14 cellular contexts compared by ENCODE assay signal in genomic region chr12:108641446-108642268, GRCh38. TPM values are rescaled to one million over a fixed set of nuclear protein-coding genes. Genes with fewer than 3 reads are reported as not detected.
A peak's percentile ranks its signal among the peaks of the same experiment; 100 is the strongest.
DNase-seq lines count a peak whose midpoint lies in the region; ATAC-seq and TF ChIP-seq lines count a peak whose summit lies in the region.
"Had no signal": no experiment of that assay in that cellular context is flagged by ENCODE, and none has a peak within 500 bp of the region (broad histone marks: within the 10 kb centered on the region; RNA-seq: fewer than 3 reads in every experiment).

No MANE protein-coding gene starts in this region.

- H3K27me3 ChIP-seq in BLaER1 (no peaks in the 10 kb centered on the region), KMS-11 (ENCODE audit: insufficient read depth, low read depth) (no peaks in the 10 kb centered on the region)
- H3K27me3 ChIP-seq: colonic mucosa, ovary had no signal

- peak overlapping the region; percentile 0 to 27 (median 19) for H3K4me3 Mint-ChIP-seq in nephron
- H3K4me3 Mint-ChIP-seq in activated CD8-positive, alpha-beta memory T cell treated with anti-CD3 and anti-CD28 coated beads, Interleukin-2, amount 10 ng/mL, durations not matched to agents 7 days and 5 days = no peak overlapping the region
- H3K4me3 Mint-ChIP-seq: activated T-cell treated with anti-CD3 and anti-CD28 coated beads, Interleukin-2, amount 50 U/mL, for 72 hours; CD4-positive, CD25-positive, alpha-beta regulatory T cell had no signal

- no peaks in the 10 kb centered on the region for H3K9me3 ChIP-seq in BLaER1
- H3K9me3 ChIP-seq: colonic mucosa, ovary had no signal

- H3K27me3 Mint-ChIP-seq in nephron (ENCODE audit: low read depth) = peaks cover 3% of the 10 kb centered on the region
- H3K27me3 Mint-ChIP-seq in activated CD8-positive, alpha-beta memory T cell treated with anti-CD3 and anti-CD28 coated beads, Interleukin-2, amount 10 ng/mL, durations not matched to agents 7 days and 5 days = no peaks in the 10 kb centered on the region
- H3K27me3 Mint-ChIP-seq: CD4-positive, CD25-positive, alpha-beta regulatory T cell had no signal

- peak overlapping the region; percentile 70 to 91 (median 76) for H3K27ac Mint-ChIP-seq in nephron
- no peak overlapping the region for H3K27ac Mint-ChIP-seq in activated CD8-positive, alpha-beta memory T cell treated with anti-CD3 and anti-CD28 coated beads, Interleukin-2, amount 10 ng/mL, durations not matched to agents 7 days and 5 days
- H3K27ac Mint-ChIP-seq: activated T-cell treated with anti-CD3 and anti-CD28 coated beads, Interleukin-2, amount 50 U/mL, for 72 hours had no signal

- H3K79me2 ChIP-seq in KMS-11 (ENCODE audit: insufficient read depth, low read depth) = peaks cover 7% of the 10 kb centered on the region

- CTCF ChIA-PET in activated CD8-positive, alpha-beta memory T cell treated with anti-CD3 and anti-CD28 coated beads, Interleukin-2, amount 10 ng/mL, durations not matched to agents 7 days and 5 days (lab: Charles Lee) = interaction anchor here (1.0 to 3.1 kb wide), 2 partner anchors 24 to 162 kb away, joined by 3 to 17 read pairs; no protein-coding TSS in a partner anchor

- H3K4me1 ChIP-seq in BLaER1 (peaks cover 100% of the 10 kb centered on the region), KMS-11 (ENCODE audit: low read depth, poor library complexity, severe bottlenecking) (peaks cover 75% of the 10 kb centered on the region)
- H3K4me1 ChIP-seq: colonic mucosa had no signal

- H3K27ac ChIP-seq in BLaER1 (peak overlapping the region; percentile 77), KMS-11 (peak overlapping the region; percentile 31; the same call in 1 of the 2 replicates), caudate nucleus (ENCODE audit: low read depth, low read length) (peak overlapping the region; percentile 52)
- H3K27ac ChIP-seq: colonic mucosa, ovary had no signal

- H3K4me1 Mint-ChIP-seq in nephron = peaks cover 84% of the 10 kb centered on the region
- peaks cover 30% of the 10 kb centered on the region for H3K4me1 Mint-ChIP-seq in activated CD8-positive, alpha-beta memory T cell treated with anti-CD3 and anti-CD28 coated beads, Interleukin-2, amount 10 ng/mL, durations not matched to agents 7 days and 5 days

- no peaks in the 10 kb centered on the region for H4K20me1 ChIP-seq in BLaER1
- H4K20me1 ChIP-seq in KMS-11 (ENCODE audit: insufficient read depth) = no peaks in the 10 kb centered on the region

- H3K9me3 Mint-ChIP-seq in nephron = no peaks in the 10 kb centered on the region
- no peaks in the 10 kb centered on the region for H3K9me3 Mint-ChIP-seq in activated CD8-positive, alpha-beta memory T cell treated with anti-CD3 and anti-CD28 coated beads, Interleukin-2, amount 10 ng/mL, durations not matched to agents 7 days and 5 days (ENCODE audit: low read depth)
- H3K9me3 Mint-ChIP-seq: activated T-cell treated with anti-CD3 and anti-CD28 coated beads, Interleukin-2, amount 50 U/mL, for 72 hours had no signal

- no peak overlapping the region for H2AFZ ChIP-seq in KMS-11 (ENCODE audit: low read depth)

- peak in 2 of 61 donors; percentile 30 to 46 for DNase-seq in caudate nucleus (lab: John Stamatoyannopoulos, UW)
- DNase-seq in HCEC 1CT = no peak
- DNase-seq in activated CD8-positive, alpha-beta memory T cell treated with anti-CD3 and anti-CD28 coated beads, Interleukin-2, amount 10 ng/mL, durations not matched to agents 7 days and 5 days = no peak
- DNase-seq in effector CD8-positive, alpha-beta T cell (lab: John Stamatoyannopoulos, UW) = no peak
- DNase-seq: activated T-cell treated with anti-CD3 and anti-CD28 coated beads, Interleukin-2, amount 50 U/mL, for 72 hours; CD4-positive, CD25-positive, alpha-beta regulatory T cell; stimulated activated CD8-positive, alpha-beta memory T cell treated with anti-CD3 and anti-CD28 coated beads, Interleukin-4, amount 100 ng/mL, for 48 hours had no signal

- H3K9ac ChIP-seq in BLaER1 = peak overlapping the region; percentile 53; the same call in 1 of the 2 replicates
- H3K9ac ChIP-seq in KMS-11 = no peak overlapping the region

- no peak for ATAC-seq in HG02938 (IDR thresholded peaks at IDR 0.05; ENCODE audit: unreplicated experiment)
- no peak for ATAC-seq in activated CD8-positive, alpha-beta memory T cell treated with anti-CD3 and anti-CD28 coated beads, Interleukin-2, amount 10 ng/mL, durations not matched to agents 7 days and 5 days
- ATAC-seq: activated T-cell treated with anti-CD3 and anti-CD28 coated beads, Interleukin-2, amount 50 U/mL, for 72 hours had no signal

- H3K4me2 ChIP-seq in BLaER1 (peak overlapping the region; percentile 98), KMS-11 (peak overlapping the region; percentile 59; the same call in 1 of the 2 replicates)

- H3K36me3 Mint-ChIP-seq in nephron (ENCODE audit: low read depth) = peaks cover 19% of the 10 kb centered on the region
- H3K36me3 Mint-ChIP-seq in activated CD8-positive, alpha-beta memory T cell treated with anti-CD3 and anti-CD28 coated beads, Interleukin-2, amount 10 ng/mL, durations not matched to agents 7 days and 5 days = peaks cover 7% of the 10 kb centered on the region

- H3K4me3 ChIP-seq in BLaER1 (peak overlapping the region; percentile 13; the same call in 1 of the 2 replicates), KMS-11 (IDR thresholded peaks at IDR 0.05; ENCODE audit: insufficient read depth, low read depth, low read length) (no peak overlapping the region)
- H3K4me3 ChIP-seq: colonic mucosa, ovary had no signal

- no peak for TF ChIP-seq CTCF in KMS-11 (conservative IDR thresholded peaks at IDR 0.05; ENCODE audit: low read depth, low read length)
- no peak for TF ChIP-seq CTCF in nephron (IDR thresholded peaks at IDR 0.05; ENCODE audit: unreplicated experiment in 3 of 3)

- H3K36me3 ChIP-seq in BLaER1 (peaks cover 10% of the 10 kb centered on the region; the same call in 1 of the 2 replicates), KMS-11 (ENCODE audit: insufficient read depth) (no peaks in the 10 kb centered on the region)
- H3K36me3 ChIP-seq: colonic mucosa, ovary had no signal

RNA-seq across cellular contexts. Expression of gene SELPLG, which starts 8.0 kb away (rescaled TPM):
- total RNA-seq in activated CD8-positive, alpha-beta memory T cell treated with anti-CD3 and anti-CD28 coated beads, Interleukin-2, amount 10 ng/mL, durations not matched to agents 7 days and 5 days = 100 to 1,000 TPM; 148 to 184 TPM

RNA-seq across cellular contexts. Expression of gene TMEM119, which starts 43.8 kb away (rescaled TPM):
- total RNA-seq in activated CD8-positive, alpha-beta memory T cell treated with anti-CD3 and anti-CD28 coated beads, Interleukin-2, amount 10 ng/mL, durations not matched to agents 7 days and 5 days = under 1 TPM; 0.16 to 0.20 TPM
- total RNA-seq: SK-MEL-5 had no signal
